In the genomic region with DNA sequence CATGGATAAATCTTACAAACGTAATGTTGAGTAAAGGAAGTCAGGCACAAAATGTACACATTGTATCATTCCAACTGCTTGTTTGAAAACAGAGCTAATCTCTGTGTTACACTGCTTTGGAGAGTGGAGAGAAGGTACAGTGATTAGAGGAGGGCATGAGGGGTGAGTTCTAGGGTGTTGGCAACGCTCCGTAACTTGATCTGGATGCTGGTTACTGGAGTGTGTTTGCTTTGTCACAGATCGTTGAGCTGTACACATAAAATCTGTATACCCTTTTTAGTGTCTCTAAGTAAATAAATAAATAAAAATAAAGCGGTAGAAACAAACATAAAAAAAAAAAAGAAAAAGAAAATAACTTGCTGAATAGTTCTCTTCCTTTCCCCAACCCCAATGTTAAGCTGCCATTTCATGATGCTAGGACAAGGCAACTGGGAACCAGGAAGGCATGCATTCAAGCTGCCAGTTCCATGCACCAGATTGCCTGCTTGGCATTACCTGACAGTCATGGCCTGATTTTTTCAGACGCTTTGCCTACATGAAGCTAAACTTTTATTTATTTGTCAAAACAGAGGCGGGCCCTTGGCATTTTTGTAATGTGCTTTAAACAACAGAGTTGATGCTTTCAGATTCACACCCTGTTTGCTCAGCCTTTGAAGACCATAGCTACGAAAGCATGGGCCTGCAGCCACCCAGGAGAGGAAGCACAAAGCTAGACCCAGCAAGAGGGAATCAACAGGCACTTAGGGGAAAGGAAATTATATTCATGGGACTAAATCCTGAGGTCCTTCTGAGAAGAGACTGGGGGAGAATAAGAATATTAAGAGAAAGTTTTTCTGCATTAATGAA, we compare ENCODE assay signal across 17 cellular contexts. TPM values are rescaled to one million over a fixed set of nuclear protein-coding genes. Genes with fewer than 3 reads are reported as not detected.
DNase-seq lines count a peak whose midpoint lies in the region; ATAC-seq and TF ChIP-seq lines count a peak whose summit lies in the region.
"Had no signal": no experiment of that assay in that cellular context is flagged by ENCODE, and none has a peak within 500 bp of the region (broad histone marks: within the 10 kb centered on the region; RNA-seq: fewer than 3 reads in every experiment).

No MANE protein-coding gene starts in this region.

- H3K4me2 ChIP-seq in BLaER1 (peak overlapping the region; percentile 31), smooth muscle cell (no peak overlapping the region)

- H4K20me1 ChIP-seq in BLaER1 (peaks cover 69% of the 10 kb centered on the region), smooth muscle cell (ENCODE audit: low read depth) (no peaks in the 10 kb centered on the region)

- WGBS in smooth muscle cell (ENCODE audit: low lambda C conversion rate): 86% methylated on average over 8 of the region's 8 CpGs

- no peaks in the 10 kb centered on the region for H3F3A ChIP-seq in smooth muscle cell (ENCODE audit: low read depth)

- DNase-seq in G401 (ENCODE audit: low spot score): peak; percentile 65
- peak; percentile 60 for DNase-seq in NCI-H345 treated with DMSO at 0.1 percent for 48 hours (lab: John Stamatoyannopoulos, UW; ENCODE audit: unreplicated experiment)
- no peak for DNase-seq in epithelial cell of prostate (ENCODE audit: low read depth, low spot score)
- DNase-seq in HuH-7.5 (ENCODE audit: low spot score): no peak
- DNase-seq in smooth muscle cell (lab: John Stamatoyannopoulos, UW; ENCODE audit: unreplicated experiment): no peak
- DNase-seq: BE2C; esophagus squamous epithelium; heart left ventricle; kidney glomerular epithelial cell; posterior cingulate gyrus; stimulated activated CD4-positive, alpha-beta T cell treated with anti-CD3 and anti-CD28 coated beads, Interleukin-15, amount 100 ng/mL, for 24 hours had no signal

- peaks cover 68% of the 10 kb centered on the region for H3K79me2 ChIP-seq in smooth muscle cell (ENCODE audit: low read depth)

- H3K36me3 ChIP-seq in BLaER1: peaks cover 60% of the 10 kb centered on the region
- H3K36me3 ChIP-seq in smooth muscle cell (ENCODE audit: low read depth): peaks cover 4% of the 10 kb centered on the region
- H3K36me3 ChIP-seq: thoracic aorta had no signal

- H3K27ac ChIP-seq in BLaER1 (no peak overlapping the region), epithelial cell of prostate (peak overlapping the region; percentile 0), smooth muscle cell (ENCODE audit: low read depth) (no peak overlapping the region)
- H3K27ac ChIP-seq: coronary artery, esophagus squamous epithelium, heart left ventricle, thoracic aorta had no signal

- H3K4me1 ChIP-seq in BLaER1: peaks cover 25% of the 10 kb centered on the region
- peaks cover 3% of the 10 kb centered on the region for H3K4me1 ChIP-seq in smooth muscle cell (ENCODE audit: low read depth)
- H3K4me1 ChIP-seq: BE2C, esophagus squamous epithelium, heart left ventricle had no signal

- H3K9ac ChIP-seq in BLaER1: no peak overlapping the region
- no peak overlapping the region for H3K9ac ChIP-seq in smooth muscle cell (ENCODE audit: low read depth)

- no peak for TF ChIP-seq CTCF in smooth muscle cell (IDR thresholded peaks at IDR 0.05; ENCODE audit: borderline replicate concordance, insufficient read depth, poor library complexity, severe bottlenecking)

- H3K9me3 ChIP-seq in BLaER1: peaks cover 7% of the 10 kb centered on the region; the same call in 1 of the 2 replicates
- no peaks in the 10 kb centered on the region for H3K9me3 ChIP-seq in smooth muscle cell (replicated peaks; ENCODE audit: low read depth)
- H3K9me3 ChIP-seq: BE2C, esophagus squamous epithelium, thoracic aorta had no signal

- H3K4me3 ChIP-seq in BLaER1 (no peak overlapping the region), smooth muscle cell (no peak overlapping the region)
- H3K4me3 ChIP-seq: coronary artery, esophagus squamous epithelium, heart left ventricle, thoracic aorta had no signal

- H2AFZ ChIP-seq in smooth muscle cell (ENCODE audit: low read depth): no peak overlapping the region

- H3K27me3 ChIP-seq in BLaER1: no peaks in the 10 kb centered on the region
- H3K27me3 ChIP-seq in smooth muscle cell (ENCODE audit: low read depth): no peaks in the 10 kb centered on the region
- H3K27me3 ChIP-seq: BE2C, esophagus squamous epithelium, heart left ventricle had no signal

- in situ Hi-C loops in G401 (cut with HindIII; ENCODE audit: low sequenced_read_pairs): no loop called here

- ATAC-seq in HG02798 (IDR thresholded peaks at IDR 0.05; ENCODE audit: poor library complexity, unreplicated experiment): no peak
- ATAC-seq in GM21447 (IDR thresholded peaks at IDR 0.05; ENCODE audit: unreplicated experiment): no peak
- ATAC-seq: activated CD4-positive, CD25-positive, alpha-beta regulatory T cell treated with anti-CD3 and anti-CD28 coated beads, Interleukin-2, amount 50 U/mL, for 24 hours had no signal

RNA-seq across cellular contexts. Expression of gene TNFRSF21, which starts 21.2 kb away (rescaled TPM):
- total RNA-seq in G401 (2014; rRNA removed; shearing (Covaris generic)): 0.12 and 1.7 TPM in 2 replicates
- total RNA-seq in smooth muscle cell: 19.0 and 32.8 TPM in 2 replicates
- polyA plus RNA-seq in smooth muscle cell: 30.1 and 58.1 TPM in 2 replicates

Comparison
In these comparisons a context has a peak if more than half of its experiments do, and no peak if none do; other contexts are left out.
1. DNase-seq: peak in G401 (single experiment) and NCI-H345 treated with DMSO at 0.1 percent for 48 hours (single experiment); none in epithelial cell of prostate (single experiment), HuH-7.5 (single experiment) and smooth muscle cell (single experiment).